ENCODE assay signal across 16 cellular contexts in the genomic region with DNA sequence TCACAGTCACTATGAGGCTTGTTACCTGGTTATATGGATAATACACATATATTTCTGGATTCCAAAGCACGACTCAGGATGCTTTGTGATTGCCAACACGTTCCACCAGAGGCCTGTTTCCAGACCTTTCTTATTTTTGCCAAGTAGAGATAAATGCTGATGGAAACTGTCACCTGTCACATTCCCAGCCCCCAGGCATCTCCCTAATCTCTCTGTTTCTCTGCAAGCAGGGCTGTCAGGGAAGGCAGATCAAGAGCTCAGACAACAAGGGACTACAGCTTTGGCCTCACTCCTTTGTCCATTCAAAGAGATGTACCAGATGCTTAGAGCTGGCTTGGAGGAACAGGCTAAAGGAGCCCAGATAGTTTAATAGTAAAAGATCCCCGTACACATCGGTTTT. TPM values are rescaled to one million over a fixed set of nuclear protein-coding genes. Genes with fewer than 3 reads are reported as not detected.
DNase-seq lines count a peak whose midpoint lies in the region; ATAC-seq and TF ChIP-seq lines count a peak whose summit lies in the region.
"Had no signal": no experiment of that assay in that cellular context is flagged by ENCODE, and none has a peak within 500 bp of the region (broad histone marks: within the 10 kb centered on the region; RNA-seq: fewer than 3 reads in every experiment).

No MANE protein-coding gene starts in this region.

- H3K4me1 ChIP-seq in heart left ventricle (peaks cover 0 to 4% (median 0%) of the 10 kb centered on the region in 12 donors), mesodermal cell (ENCODE audit: control insufficient read depth, insufficient read depth, low read length, poor library complexity, severe bottlenecking) (no peaks in the 10 kb centered on the region)

- no peak overlapping the region for H3K4me3 ChIP-seq in heart left ventricle
- no peak overlapping the region for H3K4me3 ChIP-seq in WERI-Rb-1 (ENCODE audit: low read depth, low read length)
- H3K4me3 ChIP-seq in mesodermal cell (ENCODE audit: extremely low read depth, insufficient read depth, low read length, poor library complexity, severe bottlenecking): no peak overlapping the region
- H3K4me3 ChIP-seq: GM23248 had no signal

- peak; percentile 28 for ATAC-seq in left ventricle myocardium superior
- ATAC-seq in heart left ventricle: no peak
- ATAC-seq in GM18505 (IDR thresholded peaks at IDR 0.05; ENCODE audit: unreplicated experiment): no peak
- ATAC-seq: HCT116 had no signal

- TF ChIP-seq CTCF in heart left ventricle (IDR thresholded peaks at IDR 0.05) (no peak), WERI-Rb-1 (IDR thresholded peaks at IDR 0.05; ENCODE audit: low read depth, low read length) (no peak)

- H3K36me3 ChIP-seq in heart left ventricle: no peaks in the 10 kb centered on the region
- no peaks in the 10 kb centered on the region for H3K36me3 ChIP-seq in WERI-Rb-1
- H3K36me3 ChIP-seq in mesodermal cell (ENCODE audit: control insufficient read depth, insufficient read depth, low read length): no peaks in the 10 kb centered on the region

- intact Hi-C loops in left ventricle myocardium superior (cut with micrococcal nuclease) (no loop called here), heart left ventricle (cut with DNase I) (no loop called here)

- 26 to 38% (median 34%) methylated on average over 4 of the region's 4 CpGs for WGBS in heart left ventricle, 4 donors
- whole genome bisulfite sequencing in mesodermal cell (ENCODE audit: insufficient coverage in 2 of 2), 2 experiments: 80 to 94% methylated on average over 1 to 2 of the region's 4 CpGs

- H3K27ac ChIP-seq in heart left ventricle (no peak overlapping the region), WERI-Rb-1 (no peak overlapping the region), mesodermal cell (ENCODE audit: low read depth, low read length, severe bottlenecking) (peak overlapping the region; percentile 6)
- H3K27ac ChIP-seq: C4-2B, GM23248, HL-60 had no signal

- TF ChIP-seq POLR2A in heart left ventricle (IDR thresholded peaks at IDR 0.05): no peak
- no peak for TF ChIP-seq POLR2A in GM18505 (IDR thresholded peaks at IDR 0.05; ENCODE audit: borderline replicate concordance, extremely low read depth, insufficient read depth, insufficient read length)

- H3K9me3 ChIP-seq in heart left ventricle: no peaks in the 10 kb centered on the region
- H3K9me3 ChIP-seq in WERI-Rb-1 (ENCODE audit: severe bottlenecking): no peaks in the 10 kb centered on the region
- H3K9me3 ChIP-seq in mesodermal cell (ENCODE audit: control insufficient read depth, low read length): no peaks in the 10 kb centered on the region

- no peaks in the 10 kb centered on the region for H3K27me3 ChIP-seq in heart left ventricle
- H3K27me3 ChIP-seq in WERI-Rb-1 (ENCODE audit: insufficient read depth, low read depth, severe bottlenecking): no peaks in the 10 kb centered on the region

- DNase-seq in left ventricle myocardium superior: no peak
- DNase-seq in heart left ventricle: no peak
- peak; percentile 21 for DNase-seq in WERI-Rb-1
- DNase-seq in RKO (ENCODE audit: low spot score): no peak
- DNase-seq in NCI-H1694 treated with DMSO at 0.1 percent for 48 hours (lab: John Stamatoyannopoulos, UW): no peak
- DNase-seq in NCI-H1092 (lab: John Stamatoyannopoulos, UW): no peak
- DNase-seq: ACHN; CD4-positive, alpha-beta memory T cell; DMS153; DND-41; GM23248 had no signal

RNA-seq across cellular contexts. Expression of a gene that starts 21.8 kb away (rescaled TPM):
- 8.1 TPM for total RNA-seq in left ventricle myocardium superior
- total RNA-seq in heart left ventricle: 10 to 100 TPM in 2 of 9 donors, 1 to 10 TPM in 7; 5.9 to 12.1 (median 7.8) TPM
- polyA plus RNA-seq in heart left ventricle: 1 to 10 TPM; 3.5 TPM
- 9.1 TPM for polyA plus RNA-seq in mesodermal cell (2013, experiment 1 of 2)
- 9.5 TPM for polyA plus RNA-seq in mesodermal cell (2013, experiment 2 of 2)
